ENCODE assay signal across 8 cellular contexts in the genomic region with DNA sequence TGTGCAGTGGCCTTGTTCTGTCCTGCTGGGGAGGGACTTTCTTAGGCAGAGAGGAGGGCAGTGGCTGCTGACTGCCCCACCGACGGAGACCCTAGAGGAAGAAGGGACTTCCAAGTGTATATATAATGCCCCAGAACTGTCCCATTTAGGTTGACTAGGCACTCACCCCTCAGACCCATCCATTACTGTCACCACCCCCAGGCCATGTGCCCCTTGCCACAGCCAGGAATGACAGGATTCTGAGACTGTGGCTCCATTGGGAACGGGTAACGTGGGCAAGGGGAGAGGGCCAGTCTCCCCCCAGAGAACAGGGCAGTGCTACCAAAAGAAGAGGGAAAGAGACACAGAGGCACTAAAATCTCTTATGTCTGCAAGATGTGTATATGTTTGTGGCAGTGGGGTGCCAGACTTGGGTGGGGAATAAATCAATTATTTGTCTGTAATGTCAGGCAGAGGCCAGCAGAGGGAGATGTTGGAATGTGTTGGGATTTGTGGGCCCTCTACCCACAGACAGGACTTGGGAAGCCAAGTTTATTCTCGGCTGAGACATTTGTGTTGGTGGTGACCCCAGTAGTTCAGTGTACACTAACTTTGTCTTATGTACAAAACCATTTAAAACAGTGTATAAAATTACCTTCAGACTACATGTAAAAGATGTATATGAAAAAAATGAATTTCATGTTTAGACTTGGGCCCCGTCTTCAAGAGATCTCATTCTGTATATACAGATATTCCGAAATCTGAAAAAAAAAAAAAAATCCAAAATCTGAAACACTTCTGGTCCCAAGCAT. TPM values are rescaled to one million over a fixed set of nuclear protein-coding genes. Genes with fewer than 3 reads are reported as not detected.
DNase-seq lines count a peak whose midpoint lies in the region; TF ChIP-seq lines count a peak whose summit lies in the region.

No MANE protein-coding gene starts in this region.

- peak overlapping the region; percentile 15; the same call in 1 of the 2 replicates for H3K9ac ChIP-seq in BLaER1

- WGBS in lower leg skin, 2 donors, result 61 to 64% methylated on average over 7 of the region's 7 CpGs

- H3K27ac ChIP-seq in BLaER1 (peak overlapping the region; percentile 67), tibial artery (no peak overlapping the region)

- no peaks in the 10 kb centered on the region for H4K20me1 ChIP-seq in BLaER1

- no peak overlapping the region; the same call in 1 of the 2 replicates for H3K4me3 ChIP-seq in BLaER1
- no peak overlapping the region for H3K4me3 ChIP-seq in Jurkat, Clone E6-1 (ENCODE audit: low read length)
- H3K4me3 ChIP-seq in lower leg skin (ENCODE audit: low read depth, poor library complexity, severe bottlenecking), result no peak overlapping the region
- H3K4me3 ChIP-seq in tibial artery, result no peak overlapping the region

- intact Hi-C loops in lower leg skin (cut with DNase I; ENCODE audit: low total_unique reads), result no loop called here
- intact Hi-C loops in tibial artery (cut with DNase I; ENCODE audit: low total_unique reads), result loop anchor here (2.0 kb wide), 1 partner anchor 69 kb away; no protein-coding TSS in a partner anchor

- peaks cover 51% of the 10 kb centered on the region for H3K4me1 ChIP-seq in BLaER1
- H3K4me1 ChIP-seq in tibial artery, result no peaks in the 10 kb centered on the region

- H3K27me3 ChIP-seq in BLaER1 (no peaks in the 10 kb centered on the region), tibial artery (peaks cover 0 to 8% of the 10 kb centered on the region in 2 donors)

- peak; percentile 45 for DNase-seq in Jurkat, Clone E6-1 (ENCODE audit: low read depth, low spot score)
- DNase-seq in RPMI7951 (ENCODE audit: low read depth), result peak; percentile 58
- peak; percentile 66 for DNase-seq in dedifferentiated amniotic fluid mesenchymal stem cell (ENCODE audit: extremely low spot score)
- peak; percentile 58 to 83 for DNase-seq in lower leg skin (ENCODE audit: low spot score in 2 of 2)
- no peak for DNase-seq in tibial artery
- DNase-seq in ureter (ENCODE audit: low spot score), result no peak

- no peaks in the 10 kb centered on the region for H3K36me3 ChIP-seq in BLaER1
- H3K36me3 ChIP-seq in tibial artery, result no peaks in the 10 kb centered on the region

- peak overlapping the region; percentile 59 for H3K4me2 ChIP-seq in BLaER1

- H3K9me3 ChIP-seq in BLaER1 (peaks cover 10% of the 10 kb centered on the region), tibial artery (peaks cover 0 to 5% (median 0%) of the 10 kb centered on the region in 3 donors)

- TF ChIP-seq CTCF in GM12873 (IDR thresholded peaks at IDR 0.05; ENCODE audit: insufficient read depth, low read depth, low read length, missing control alignments) (peak; percentile 76), lower leg skin (IDR thresholded peaks at IDR 0.05) (peak in 1 of 3 donors; percentile 94), tibial artery (IDR thresholded peaks at IDR 0.05) (peak; percentile 70 to 84)

- TF ChIP-seq POLR2A in lower leg skin (IDR thresholded peaks at IDR 0.05), result no peak

RNA-seq across cellular contexts. Expression of a gene that starts 24.0 kb away (rescaled TPM):
- 0.75 TPM for polyA plus RNA-seq in Jurkat, Clone E6-1 (2012; ENCODE audit: insufficient read depth, insufficient read length)
- total RNA-seq in RPMI7951 (2014; rRNA removed; shearing (Covaris generic)), result not detected in 2 replicates
- total RNA-seq in lower leg skin (1 to 10 TPM; 2.8 to 8.7 (median 6.8) TPM), ureter (2.2 TPM)

RNA-seq across cellular contexts. Expression of a gene that starts 40.8 kb away (rescaled TPM):
- 355 TPM for polyA plus RNA-seq in Jurkat, Clone E6-1 (2012; ENCODE audit: insufficient read depth, insufficient read length)
- total RNA-seq in RPMI7951 (2014; rRNA removed; shearing (Covaris generic)), result 310 and 351 TPM in 2 replicates
- total RNA-seq in lower leg skin (100 to 1,000 TPM; 266 to 369 (median 326) TPM), ureter (99.6 TPM)

RNA-seq across cellular contexts. Expression of a gene that starts 41.0 kb away (rescaled TPM):
- 16.3 TPM for polyA plus RNA-seq in Jurkat, Clone E6-1 (2012; ENCODE audit: insufficient read depth, insufficient read length)
- total RNA-seq in RPMI7951 (2014; rRNA removed; shearing (Covaris generic)), result 19.8 and 23.7 TPM in 2 replicates
- total RNA-seq in lower leg skin (10 to 100 TPM; 13.3 to 18.3 (median 16.7) TPM), ureter (14.3 TPM)

Comparison
In these comparisons a context has a peak if more than half of its experiments do, and no peak if none do; other contexts are left out.
1. DNase-seq: peak in Jurkat, Clone E6-1 (single experiment), RPMI7951 (single experiment), dedifferentiated amniotic fluid mesenchymal stem cell (single experiment) and lower leg skin (2 of 2); none in tibial artery (0 of 2) and ureter (single experiment).